Comparison of ENCODE assay signal across 7 cellular contexts in genomic region chr12:56723889-56724659, GRCh38. TPM values are rescaled to one million over a fixed set of nuclear protein-coding genes. Genes with fewer than 3 reads are reported as not detected.
DNase-seq lines count a peak whose midpoint lies in the region; ATAC-seq, FAIRE-seq and TF ChIP-seq lines count a peak whose summit lies in the region.

No MANE protein-coding gene starts in this region.

- peak overlapping the region; percentile 96 for H3K4me3 Mint-ChIP-seq in stimulated activated naive B cell treated with anti-CD40 and anti-IgM and Interleukin-4, amounts not matched to agents 10 μg/mL and 1 μg/mL and 100 μg/mL, for 72 hours

- H3K27ac ChIP-seq in OCI-LY1 (ENCODE audit: low read depth, low read length, poor library complexity, severe bottlenecking) (peak overlapping the region; percentile 92), caudate nucleus (ENCODE audit: low read depth, low read length) (peak overlapping the region; percentile 85)

- H3K79me2 ChIP-seq in OCI-LY1 (ENCODE audit: insufficient read depth, low read length) = peaks cover 60% of the 10 kb centered on the region

- no peaks in the 10 kb centered on the region for H3K27me3 Mint-ChIP-seq in stimulated activated naive B cell treated with anti-CD40 and anti-IgM and Interleukin-4, amounts not matched to agents 10 μg/mL and 1 μg/mL and 100 μg/mL, for 72 hours

- H3K27me3 ChIP-seq in OCI-LY1 (ENCODE audit: insufficient read depth, low read length) = no peaks in the 10 kb centered on the region

- H4K20me1 ChIP-seq in OCI-LY1 (ENCODE audit: insufficient read depth, low read length) = peaks cover 5% of the 10 kb centered on the region

- peak overlapping the region; percentile 100 for H3K9ac ChIP-seq in OCI-LY1 (ENCODE audit: low read length)

- peaks cover 33 to 59% of the 10 kb centered on the region in 2 donors for H3K4me1 Mint-ChIP-seq in stimulated activated naive B cell treated with anti-CD40 and anti-IgM and Interleukin-4, amounts not matched to agents 10 μg/mL and 1 μg/mL and 100 μg/mL, for 72 hours

- FAIRE-seq in H54 (lab: Jason Lieb, UNC) = no peak

- peaks cover 53% of the 10 kb centered on the region for H3K4me1 ChIP-seq in OCI-LY1 (ENCODE audit: insufficient read depth, low read length, severe bottlenecking)

- no peaks in the 10 kb centered on the region for H3K9me2 ChIP-seq in OCI-LY1 (ENCODE audit: low read depth, low read length)

- TF ChIP-seq POLR2A in H54 (IDR thresholded peaks at IDR 0.05; ENCODE audit: low read depth, low read length) = no peak

- no peaks in the 10 kb centered on the region for H3K9me3 Mint-ChIP-seq in stimulated activated naive B cell treated with anti-CD40 and anti-IgM and Interleukin-4, amounts not matched to agents 10 μg/mL and 1 μg/mL and 100 μg/mL, for 72 hours

- H3K36me3 Mint-ChIP-seq in stimulated activated naive B cell treated with anti-CD40 and anti-IgM and Interleukin-4, amounts not matched to agents 10 μg/mL and 1 μg/mL and 100 μg/mL, for 72 hours = peaks cover 45 to 62% of the 10 kb centered on the region in 2 donors

- H3F3A ChIP-seq in OCI-LY1 (ENCODE audit: insufficient read depth, low read length) = no peaks in the 10 kb centered on the region

- H3K4me3 ChIP-seq in GM12875 (ENCODE audit: low read depth, low read length) (peak overlapping the region; percentile 99), OCI-LY1 (ENCODE audit: low read depth, low read length, poor library complexity, severe bottlenecking) (peak overlapping the region; percentile 99)

- DNase-seq in caudate nucleus (lab: John Stamatoyannopoulos, UW) (peak in 10 of 61 donors; percentile 1 to 25 (median 6)), left colon (peak; percentile 35 to 72), retina (no peak), H54 (ENCODE audit: insufficient read length, low spot score) (no peak)
- DNase-seq in stimulated activated naive B cell treated with anti-CD40 and anti-IgM and Interleukin-4, amounts not matched to agents 10 μg/mL and 1 μg/mL and 100 μg/mL, for 72 hours = no peak

- peak overlapping the region; percentile 99 for H3K27ac Mint-ChIP-seq in stimulated activated naive B cell treated with anti-CD40 and anti-IgM and Interleukin-4, amounts not matched to agents 10 μg/mL and 1 μg/mL and 100 μg/mL, for 72 hours

- peaks cover 58% of the 10 kb centered on the region for H3K36me3 ChIP-seq in OCI-LY1 (ENCODE audit: insufficient read depth, low read length)

- ATAC-seq in left colon = peak; percentile 17
- no peak for ATAC-seq in stimulated activated naive B cell treated with anti-CD40 and anti-IgM and Interleukin-4, amounts not matched to agents 10 μg/mL and 1 μg/mL and 100 μg/mL, for 72 hours (replicated peaks)

- TF ChIP-seq CTCF in GM12875 (IDR thresholded peaks at IDR 0.05; ENCODE audit: borderline replicate concordance, insufficient read depth, low read depth, low read length) = no peak
- no peak for TF ChIP-seq CTCF in OCI-LY1 (IDR thresholded peaks at IDR 0.05; ENCODE audit: low read length)

- intact Hi-C loops in left colon (cut with DNase I, micrococcal nuclease) = loop anchor here in 1 of 2 donors (10.0 kb wide), 1 partner anchor 79 kb away; the partner anchor contains the start of gene ATP5F1B

- no peaks in the 10 kb centered on the region for H3K9me3 ChIP-seq in OCI-LY1 (ENCODE audit: low read length)

- H3K4me2 ChIP-seq in OCI-LY1 (ENCODE audit: low read length) = peak overlapping the region; percentile 80

- no peak overlapping the region for H2AFZ ChIP-seq in OCI-LY1 (ENCODE audit: low read length)

RNA-seq across cellular contexts. Expression of gene NACA, which starts 1.0 kb away (rescaled TPM):
- total RNA-seq in left colon = 100 to 1,000 TPM; 617 to 625 TPM

RNA-seq across cellular contexts. Expression of gene PRIM1, which starts 28.0 kb away (rescaled TPM):
- total RNA-seq in left colon = 1 to 10 TPM; 3.9 to 5.3 TPM

RNA-seq across cellular contexts. Expression of gene PTGES3, which starts 36.0 kb away (rescaled TPM):
- total RNA-seq in left colon = 100 to 1,000 TPM; 149 to 160 TPM

RNA-seq across cellular contexts. Expression of gene HSD17B6, which starts 39.0 kb away (rescaled TPM):
- 1 to 10 TPM; 1.2 to 9.6 TPM for total RNA-seq in left colon

Comparison
In these comparisons a context has a peak if more than half of its experiments do, and no peak if none do; other contexts are left out.
1. DNase-seq: peak in left colon (2 of 2); none in stimulated activated naive B cell treated with anti-CD40 and anti-IgM and Interleukin-4, amounts not matched to agents 10 μg/mL and 1 μg/mL and 100 μg/mL, for 72 hours (single experiment), retina (single experiment) and H54 (single experiment).